In genomic region chr3:33383951-33384350, GRCh38 we compare ENCODE assay signal across 17 cellular contexts. TPM values are rescaled to one million over a fixed set of nuclear protein-coding genes. Genes with fewer than 3 reads are reported as not detected.
DNase-seq lines count a peak whose midpoint lies in the region; ATAC-seq and TF ChIP-seq lines count a peak whose summit lies in the region.
"Had no signal": no experiment of that assay in that cellular context is flagged by ENCODE, and none has a peak within 500 bp of the region (broad histone marks: within the 10 kb centered on the region; RNA-seq: fewer than 3 reads in every experiment).

No MANE protein-coding gene starts in this region.

- no peak for ATAC-seq in activated T-cell treated with anti-CD3 and anti-CD28 coated beads, Interleukin-2, amount 50 U/mL, for 4 hours
- ATAC-seq in T-helper 17 cell (no peak), HG03039 (IDR thresholded peaks at IDR 0.05; ENCODE audit: unreplicated experiment) (no peak)
- ATAC-seq: CD8-positive, alpha-beta T cell had no signal

- TF ChIP-seq CTCF in H9 (conservative IDR thresholded peaks at IDR 0.05) (no peak), nephron progenitor cell (IDR thresholded peaks at IDR 0.05) (no peak), brain microvascular endothelial cell (IDR thresholded peaks at IDR 0.05; ENCODE audit: low read depth, low read length, missing control alignments) (no peak)

- peaks cover 19% of the 10 kb centered on the region for H3K4me1 Mint-ChIP-seq in activated T-cell treated with anti-CD3 and anti-CD28 coated beads, Interleukin-2, amount 50 U/mL, for 24 hours (ENCODE audit: low read depth)
- peaks cover 9% of the 10 kb centered on the region for H3K4me1 Mint-ChIP-seq in activated T-cell treated with anti-CD3 and anti-CD28 coated beads, Interleukin-2, amount 50 U/mL, for 4 hours (ENCODE audit: low read depth)
- H3K4me1 Mint-ChIP-seq in H9 (no peaks in the 10 kb centered on the region), T-helper 17 cell (peaks cover 5% of the 10 kb centered on the region), nephron progenitor cell (no peaks in the 10 kb centered on the region)

- no peak overlapping the region for H4K5ac ChIP-seq in H9 (ENCODE audit: insufficient read length, low read depth, low read length)

- peak overlapping the region; percentile 44 for H3K27ac Mint-ChIP-seq in activated T-cell treated with anti-CD3 and anti-CD28 coated beads, Interleukin-2, amount 50 U/mL, for 24 hours
- H3K27ac Mint-ChIP-seq in H9 (peak overlapping the region in 2 of 3 experiments; percentile 64 to 72; a peak in 2 of 7 replicates), T-helper 17 cell (peak overlapping the region; percentile 51), nephron progenitor cell (peak overlapping the region; percentile 89)
- H3K27ac Mint-ChIP-seq: CD8-positive, alpha-beta T cell had no signal

- no peak overlapping the region for H2BK120ac ChIP-seq in H9 (ENCODE audit: low read depth, low read length, poor library complexity, severe bottlenecking)

- H2BK15ac ChIP-seq in H9 (ENCODE audit: low read depth, low read length), result no peak overlapping the region

- H4K8ac ChIP-seq in H9 (replicated peaks; ENCODE audit: insufficient read length, low read depth, low read length), result no peak overlapping the region

- no peak overlapping the region for H3K4me3 ChIP-seq in brain microvascular endothelial cell (ENCODE audit: low read depth, low read length)
- H3K4me3 ChIP-seq: BLaER1 had no signal

- no peak overlapping the region for H3K23ac ChIP-seq in H9 (ENCODE audit: insufficient read length, low read depth, low read length)

- no peak overlapping the region for H3K4me3 Mint-ChIP-seq in activated T-cell treated with anti-CD3 and anti-CD28 coated beads, Interleukin-2, amount 50 U/mL, for 24 hours
- H3K4me3 Mint-ChIP-seq in activated T-cell treated with anti-CD3 and anti-CD28 coated beads, Interleukin-2, amount 50 U/mL, for 4 hours, result no peak overlapping the region
- H3K4me3 Mint-ChIP-seq in H9 (no peak overlapping the region), T-helper 17 cell (no peak overlapping the region), nephron progenitor cell (no peak overlapping the region)
- H3K4me3 Mint-ChIP-seq: CD14-positive monocyte; CD8-positive, alpha-beta T cell had no signal

- no peaks in the 10 kb centered on the region for H3K23me2 ChIP-seq in H9 (ENCODE audit: insufficient read length, low read depth, low read length, poor library complexity, severe bottlenecking)

- WGBS in H9 (ENCODE audit: extremely low coverage, insufficient read length, low lambda C conversion rate), result no CpG with 5 or more reads among the region's 12 CpGs

- H3K27me3 ChIP-seq in H9 (ENCODE audit: insufficient read depth, low read length) (no peaks in the 10 kb centered on the region), brain microvascular endothelial cell (replicated peaks) (no peaks in the 10 kb centered on the region)
- H3K27me3 ChIP-seq: BLaER1 had no signal

- H4K20me1 ChIP-seq in H9 (ENCODE audit: control insufficient read depth, insufficient read depth, insufficient read length), result no peaks in the 10 kb centered on the region
- H4K20me1 ChIP-seq: BLaER1 had no signal

- H3K36me3 ChIP-seq in brain microvascular endothelial cell (replicated peaks), result peaks cover 65% of the 10 kb centered on the region

- H3K56ac ChIP-seq in H9 (ENCODE audit: insufficient read length, low read depth, low read length), result no peak overlapping the region

- H3K4me2 ChIP-seq in H9 (ENCODE audit: insufficient read depth, insufficient read length, low read length), result no peak overlapping the region
- H3K4me2 ChIP-seq: BLaER1 had no signal

- H3K4ac ChIP-seq in H9 (ENCODE audit: low read depth, low read length), result no peak overlapping the region

- DNase-seq in activated T-cell treated with anti-CD3 and anti-CD28 coated beads, Interleukin-2, amount 50 U/mL, for 24 hours, result no peak
- DNase-seq in activated T-cell treated with anti-CD3 and anti-CD28 coated beads, Interleukin-2, amount 50 U/mL, for 4 hours, result no peak
- DNase-seq in H9 (no peak), T-helper 17 cell (no peak), nephron progenitor cell (no peak), NCI-H510A (lab: John Stamatoyannopoulos, UW) (no peak), brain microvascular endothelial cell (no peak)
- DNase-seq: 8988T; Calu3; CD8-positive, alpha-beta T cell; DMS79 treated with DMSO at 0.1 percent for 48 hours; GF-D8; GOT3; H7 had no signal

- H2BK12ac ChIP-seq in H9 (ENCODE audit: insufficient read length, low read depth, low read length), result no peak overlapping the region

- H3K27me3 Mint-ChIP-seq in activated T-cell treated with anti-CD3 and anti-CD28 coated beads, Interleukin-2, amount 50 U/mL, for 24 hours, result no peaks in the 10 kb centered on the region
- no peaks in the 10 kb centered on the region for H3K27me3 Mint-ChIP-seq in activated T-cell treated with anti-CD3 and anti-CD28 coated beads, Interleukin-2, amount 50 U/mL, for 4 hours (ENCODE audit: low read depth)
- H3K27me3 Mint-ChIP-seq in H9 (ENCODE audit: low read depth) (no peaks in the 10 kb centered on the region), T-helper 17 cell (no peaks in the 10 kb centered on the region), nephron progenitor cell (ENCODE audit: low read depth, poor library complexity) (no peaks in the 10 kb centered on the region)

- H3K9ac ChIP-seq in H9 (ENCODE audit: extremely low read depth, insufficient read length, low read length), result no peak overlapping the region
- H3K9ac ChIP-seq: BLaER1 had no signal

- in situ Hi-C loops in brain microvascular endothelial cell (cut with HindIII; ENCODE audit: low pct_ligation_motif_present, low sequenced_read_pairs), result no loop called here

- no peaks in the 10 kb centered on the region for H3K9me3 Mint-ChIP-seq in activated T-cell treated with anti-CD3 and anti-CD28 coated beads, Interleukin-2, amount 50 U/mL, for 24 hours
- no peaks in the 10 kb centered on the region for H3K9me3 Mint-ChIP-seq in activated T-cell treated with anti-CD3 and anti-CD28 coated beads, Interleukin-2, amount 50 U/mL, for 4 hours
- H3K9me3 Mint-ChIP-seq in H9 (no peaks in the 10 kb centered on the region), nephron progenitor cell (no peaks in the 10 kb centered on the region)
- H3K9me3 Mint-ChIP-seq: CD8-positive, alpha-beta T cell had no signal

- H3K18ac ChIP-seq in H9 (ENCODE audit: insufficient read length, low read depth, low read length), result no peak overlapping the region

- no peak overlapping the region for H2BK20ac ChIP-seq in H9 (ENCODE audit: low read depth, low read length, poor library complexity, severe bottlenecking)

- no peaks in the 10 kb centered on the region for H3K79me2 ChIP-seq in H9 (ENCODE audit: insufficient read depth, low read length)

- no peaks in the 10 kb centered on the region for H3K4me1 ChIP-seq in H9 (ENCODE audit: insufficient read depth, low read length)
- H3K4me1 ChIP-seq: BLaER1 had no signal

- no peak overlapping the region for H2AK5ac ChIP-seq in H9 (ENCODE audit: insufficient read length, low read length)

- H3K9me3 ChIP-seq in H9 (ENCODE audit: control insufficient read depth, low read depth, low read length) (no peaks in the 10 kb centered on the region), T-helper 17 cell (ENCODE audit: control insufficient read depth, low read length, poor library complexity, severe bottlenecking) (no peaks in the 10 kb centered on the region)
- H3K9me3 ChIP-seq: BLaER1 had no signal

- H3K14ac ChIP-seq in H9 (ENCODE audit: insufficient read depth, low read length), result no peak overlapping the region

- H3K36me3 Mint-ChIP-seq in activated T-cell treated with anti-CD3 and anti-CD28 coated beads, Interleukin-2, amount 50 U/mL, for 24 hours (ENCODE audit: low read depth), result peaks cover 40% of the 10 kb centered on the region
- peaks cover 13% of the 10 kb centered on the region for H3K36me3 Mint-ChIP-seq in activated T-cell treated with anti-CD3 and anti-CD28 coated beads, Interleukin-2, amount 50 U/mL, for 4 hours (ENCODE audit: insufficient read depth)
- H3K36me3 Mint-ChIP-seq in H9 (ENCODE audit: insufficient read depth in 1 of 3, low read depth in 3 of 3), result peaks cover 4 to 39% (median 30%) of the 10 kb centered on the region in 3 experiments; a peak in 6 of 7 replicates
- no peaks in the 10 kb centered on the region for H3K36me3 Mint-ChIP-seq in T-helper 17 cell (ENCODE audit: low read depth)
- H3K36me3 Mint-ChIP-seq in nephron progenitor cell (ENCODE audit: low read depth), result peaks cover 57% of the 10 kb centered on the region

- H2AFZ ChIP-seq in H9 (ENCODE audit: low read length), result no peak overlapping the region

- H4K91ac ChIP-seq in H9 (ENCODE audit: insufficient read length, low read depth, low read length), result no peak overlapping the region

- H3T11ph ChIP-seq in H9 (ENCODE audit: low read length), result no peak overlapping the region

- H3K27ac ChIP-seq in H9 (ENCODE audit: insufficient read length, low read depth, low read length) (no peak overlapping the region), brain microvascular endothelial cell (no peak overlapping the region)
- H3K27ac ChIP-seq: BLaER1 had no signal

- H3K79me1 ChIP-seq in H9 (ENCODE audit: insufficient read depth, low read depth, low read length, poor library complexity, severe bottlenecking), result no peaks in the 10 kb centered on the region

- H2BK5ac ChIP-seq in H9 (ENCODE audit: insufficient read length, low read length), result no peak overlapping the region

RNA-seq across cellular contexts. Expression of gene UBP1, which starts 56.3 kb away (rescaled TPM):
- total RNA-seq in activated T-cell treated with anti-CD3 and anti-CD28 coated beads, Interleukin-2, amount 50 U/mL, for 4 hours, result 10 to 100 TPM; 64.2 to 69.7 (median 69.0) TPM
- total RNA-seq in H9 (2021), result 101 and 103 TPM in 2 replicates
- total RNA-seq in T-helper 17 cell, result 10 to 100 TPM; 76.5 to 80.1 TPM
